In the genomic region with DNA sequence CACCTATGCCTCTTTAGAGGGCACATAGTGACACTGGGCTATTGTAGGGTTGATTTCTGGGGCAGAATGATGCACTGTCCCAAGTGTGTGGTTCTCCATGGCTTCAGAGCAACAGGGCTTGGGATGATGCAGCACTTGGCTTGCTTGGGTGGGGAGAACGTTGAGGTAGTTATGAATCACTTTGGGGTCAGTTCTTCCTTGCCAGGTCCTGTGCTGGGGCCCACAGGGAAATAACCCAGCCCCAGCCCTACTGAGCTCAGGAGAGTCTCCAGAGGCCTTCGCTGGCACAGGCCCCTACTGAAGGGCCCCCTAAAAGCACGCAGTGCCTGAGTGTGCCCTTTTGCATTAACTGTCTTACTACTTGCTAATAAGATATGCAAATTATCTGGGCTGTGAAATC, we compare ENCODE assay signal across 12 cellular contexts. TPM values are rescaled to one million over a fixed set of nuclear protein-coding genes. Genes with fewer than 3 reads are reported as not detected.
DNase-seq lines count a peak whose midpoint lies in the region; ATAC-seq lines count a peak whose summit lies in the region.
"Had no signal": no experiment of that assay in that cellular context is flagged by ENCODE, and none has a peak within 500 bp of the region (broad histone marks: within the 10 kb centered on the region; RNA-seq: fewer than 3 reads in every experiment).

No MANE protein-coding gene starts in this region.

- DNase-seq in activated CD4-positive, alpha-beta T cell treated with anti-CD3 and anti-CD28 coated beads for 36 hours = no peak
- DNase-seq in activated CD4-positive, alpha-beta T cell treated with anti-CD3 and anti-CD28 coated beads for 1 hour = no peak
- DNase-seq in LHCN-M2 (ENCODE audit: low read depth) = peak; percentile 27
- DNase-seq in astrocyte of the hippocampus (ENCODE audit: low read depth, low spot score) = peak; percentile 43
- peak; percentile 85 for DNase-seq in posterior vena cava (ENCODE audit: low spot score)
- DNase-seq in naive thymus-derived CD8-positive, alpha-beta T cell = no peak
- DNase-seq in HuH-7 (ENCODE audit: low spot score) = no peak
- DNase-seq: heart right ventricle; NCI-H146; posterior cingulate gyrus; stimulated activated CD4-positive, alpha-beta T cell treated with anti-CD3 and anti-CD28 coated beads, Interleukin-2, amount 100 ng/mL, for 48 hours had no signal

- peak overlapping the region; percentile 78 for H3K27ac Mint-ChIP-seq in activated CD4-positive, alpha-beta T cell treated with anti-CD3 and anti-CD28 coated beads for 36 hours
- H3K27ac Mint-ChIP-seq in naive thymus-derived CD8-positive, alpha-beta T cell = peak overlapping the region in 5 of 10 donors; percentile 51 to 89 (median 66)

- H3K4me1 Mint-ChIP-seq in activated CD4-positive, alpha-beta T cell treated with anti-CD3 and anti-CD28 coated beads for 36 hours = peaks cover 69% of the 10 kb centered on the region
- H3K4me1 Mint-ChIP-seq in naive thymus-derived CD8-positive, alpha-beta T cell = peaks cover 30 to 76% (median 64%) of the 10 kb centered on the region in 4 donors

- POLR2A ChIA-PET in activated CD4-positive, alpha-beta T cell treated with anti-CD3 and anti-CD28 coated beads for 36 hours (lab: Charles Lee) = no interaction called here
- POLR2A ChIA-PET in naive thymus-derived CD8-positive, alpha-beta T cell (lab: Charles Lee) = no interaction called here

- intact Hi-C loops in activated CD4-positive, alpha-beta T cell treated with anti-CD3 and anti-CD28 coated beads for 36 hours (cut with DNase I, micrococcal nuclease) = no loop called here
- intact Hi-C loops in posterior vena cava (cut with DNase I) = no loop called here

- no peaks in the 10 kb centered on the region for H3K9me3 Mint-ChIP-seq in activated CD4-positive, alpha-beta T cell treated with anti-CD3 and anti-CD28 coated beads for 36 hours (ENCODE audit: low read depth)
- H3K9me3 Mint-ChIP-seq in naive thymus-derived CD8-positive, alpha-beta T cell = no peaks in the 10 kb centered on the region

- H3K36me3 Mint-ChIP-seq in activated CD4-positive, alpha-beta T cell treated with anti-CD3 and anti-CD28 coated beads for 36 hours (ENCODE audit: low read depth) = peaks cover 52% of the 10 kb centered on the region
- peaks cover 0 to 85% (median 2%) of the 10 kb centered on the region in 3 donors for H3K36me3 Mint-ChIP-seq in naive thymus-derived CD8-positive, alpha-beta T cell

- no peaks in the 10 kb centered on the region for H3K27me3 Mint-ChIP-seq in activated CD4-positive, alpha-beta T cell treated with anti-CD3 and anti-CD28 coated beads for 36 hours
- H3K27me3 Mint-ChIP-seq in naive thymus-derived CD8-positive, alpha-beta T cell = no peaks in the 10 kb centered on the region

- CTCF ChIA-PET in activated CD4-positive, alpha-beta T cell treated with anti-CD3 and anti-CD28 coated beads for 36 hours (lab: Charles Lee) = no interaction called here

- no peak overlapping the region for H3K4me3 Mint-ChIP-seq in activated CD4-positive, alpha-beta T cell treated with anti-CD3 and anti-CD28 coated beads for 36 hours
- H3K4me3 Mint-ChIP-seq in naive thymus-derived CD8-positive, alpha-beta T cell = no peak overlapping the region

- peak; percentile 38 for ATAC-seq in activated CD4-positive, alpha-beta T cell treated with anti-CD3 and anti-CD28 coated beads for 36 hours
- no peak for ATAC-seq in HG03135 (IDR thresholded peaks at IDR 0.05; ENCODE audit: unreplicated experiment)
- no peak for ATAC-seq in naive thymus-derived CD8-positive, alpha-beta T cell
- ATAC-seq: heart right ventricle had no signal

RNA-seq across cellular contexts. Expression of gene JADE2, which starts 24.2 kb away (rescaled TPM):
- 10 to 100 TPM; 58.1 to 68.0 TPM for total RNA-seq in activated CD4-positive, alpha-beta T cell treated with anti-CD3 and anti-CD28 coated beads for 36 hours
- total RNA-seq in LHCN-M2 (2014; rRNA removed) (34.0 and 34.4 TPM in 2 replicates), posterior vena cava (10 to 100 TPM; 38.4 to 41.1 TPM)
- 12.3 TPM for polyA plus RNA-seq in LHCN-M2 (2012)
- 100 to 1,000 TPM; 262 TPM for total RNA-seq in naive thymus-derived CD8-positive, alpha-beta T cell
- 10 to 100 TPM; 24.3 to 38.9 (median 24.9) TPM for polyA plus RNA-seq in naive thymus-derived CD8-positive, alpha-beta T cell

Comparison
In these comparisons a context has a peak if more than half of its experiments do, and no peak if none do; other contexts are left out.
1. DNase-seq: peak in LHCN-M2 (single experiment), astrocyte of the hippocampus (single experiment) and posterior vena cava (single experiment); none in activated CD4-positive, alpha-beta T cell treated with anti-CD3 and anti-CD28 coated beads for 36 hours (single experiment), activated CD4-positive, alpha-beta T cell treated with anti-CD3 and anti-CD28 coated beads for 1 hour (single experiment), naive thymus-derived CD8-positive, alpha-beta T cell (0 of 10) and HuH-7 (single experiment).